ENCODE assay signal across 27 cellular contexts in genomic region chr21:35594905-35595304, GRCh38.
"Had no signal": no experiment of that assay in that cellular context is flagged by ENCODE, and none has a peak within 500 bp of the region (broad histone marks: within the 10 kb centered on the region; RNA-seq: fewer than 3 reads in every experiment).

No MANE protein-coding gene starts in this region.

- H3K36me3 ChIP-seq: neutrophil, pancreas, prostate gland, right lobe of liver, sigmoid colon, stomach, thoracic aorta, thyroid gland, tibial nerve, upper lobe of left lung, vagina had no signal

- H3K4me1 Mint-ChIP-seq: naive thymus-derived CD8-positive, alpha-beta T cell; nephron progenitor cell; stimulated activated effector memory CD8-positive, alpha-beta T cell treated with anti-CD3 and anti-CD28 coated beads, Interleukin-12 subunit alpha, Interleukin-12 subunit beta, amount 100 ng/mL, for 72 hours; stimulated activated naive B cell treated with anti-CD40 and anti-IgM and Interleukin-4, amounts not matched to agents 10 μg/mL and 1 μg/mL and 100 μg/mL, for 72 hours had no signal

- ATAC-seq: naive thymus-derived CD8-positive, alpha-beta T cell; natural killer cell treated with Interleukin-12 subunit alpha and Interleukin-12 subunit beta and Interleukin-15 and Interleukin-18, amount 100 ng/mL, for 72 hours; pancreas; right cardiac atrium; right lobe of liver; stimulated activated effector memory CD8-positive, alpha-beta T cell treated with anti-CD3 and anti-CD28 coated beads, Interleukin-12 subunit alpha, Interleukin-12 subunit beta, amount 100 ng/mL, for 72 hours; stimulated activated naive B cell treated with anti-CD40 and anti-IgM and Interleukin-4, amounts not matched to agents 10 μg/mL and 1 μg/mL and 100 μg/mL, for 72 hours had no signal

- H3K9me3 Mint-ChIP-seq: natural killer cell treated with Interleukin-12 subunit alpha and Interleukin-12 subunit beta and Interleukin-15 and Interleukin-18, amount 100 ng/mL, for 72 hours; stimulated activated effector memory CD8-positive, alpha-beta T cell treated with anti-CD3 and anti-CD28 coated beads, Interleukin-12 subunit alpha, Interleukin-12 subunit beta, amount 100 ng/mL, for 72 hours had no signal

- H3K4me3 ChIP-seq: pancreas, prostate gland, right lobe of liver, sigmoid colon, stomach, thoracic aorta, thyroid gland, tibial nerve, upper lobe of left lung, vagina had no signal

- H3K4me1 ChIP-seq: pancreas, prostate gland, right lobe of liver, thyroid gland, tibial nerve, upper lobe of left lung, vagina had no signal

- H3K36me3 Mint-ChIP-seq: naive thymus-derived CD8-positive, alpha-beta T cell; natural killer cell treated with Interleukin-12 subunit alpha and Interleukin-12 subunit beta and Interleukin-15 and Interleukin-18, amount 100 ng/mL, for 72 hours; stimulated activated effector memory CD8-positive, alpha-beta T cell treated with anti-CD3 and anti-CD28 coated beads, Interleukin-12 subunit alpha, Interleukin-12 subunit beta, amount 100 ng/mL, for 72 hours; stimulated activated naive B cell treated with anti-CD40 and anti-IgM and Interleukin-4, amounts not matched to agents 10 μg/mL and 1 μg/mL and 100 μg/mL, for 72 hours had no signal

- H3K27me3 ChIP-seq: pancreas, right lobe of liver, thyroid gland, tibial nerve, upper lobe of left lung, vagina had no signal

- FAIRE-seq: pancreas, small intestine, urothelium cell line had no signal

- H3K4me3 Mint-ChIP-seq: naive thymus-derived CD8-positive, alpha-beta T cell; natural killer cell treated with Interleukin-12 subunit alpha and Interleukin-12 subunit beta and Interleukin-15 and Interleukin-18, amount 100 ng/mL, for 72 hours; nephron progenitor cell; neural crest cell; stimulated activated effector memory CD8-positive, alpha-beta T cell treated with anti-CD3 and anti-CD28 coated beads, Interleukin-12 subunit alpha, Interleukin-12 subunit beta, amount 100 ng/mL, for 72 hours; stimulated activated naive B cell treated with anti-CD40 and anti-IgM and Interleukin-4, amounts not matched to agents 10 μg/mL and 1 μg/mL and 100 μg/mL, for 72 hours; stimulated activated naive CD8-positive, alpha-beta T cell treated with anti-CD3 and anti-CD28 coated beads, Interleukin-15, Interleukin-2, amounts not matched to agents 100 ng/mL and 50 ng/mL, for 24 hours had no signal

- H3K9me3 ChIP-seq: neutrophil, pancreas, prostate gland, right lobe of liver, sigmoid colon, thoracic aorta, thyroid gland, tibial nerve, upper lobe of left lung, vagina had no signal

- H3K27ac ChIP-seq: neutrophil, pancreas, prostate gland, right lobe of liver, sigmoid colon, stomach, thoracic aorta, thyroid gland, tibial nerve, upper lobe of left lung, vagina had no signal

- DNase-seq: naive thymus-derived CD8-positive, alpha-beta T cell; nephron progenitor cell; nucleus accumbens; pancreas; right cardiac atrium; right lobe of liver; sigmoid colon; small intestine; stimulated activated CD4-positive, alpha-beta T cell treated with anti-CD3 and anti-CD28 coated beads, Interleukin-15, amount 100 ng/mL, for 24 hours; stimulated activated CD4-positive, alpha-beta T cell treated with anti-CD3 and anti-CD28 coated beads, Interleukin-2, amount 100 ng/mL, for 24 hours; stimulated activated CD4-positive, alpha-beta T cell treated with anti-CD3 and anti-CD28 coated beads, Interleukin-2, amount 100 ng/mL, for 48 hours; stimulated activated CD4-positive, alpha-beta T cell treated with anti-CD3 and anti-CD28 coated beads, Interleukin-4, amount 100 ng/mL, for 24 hours; stimulated activated naive B cell treated with anti-CD40 and anti-IgM and Interleukin-4, amounts not matched to agents 10 μg/mL and 1 μg/mL and 100 μg/mL, for 72 hours; stimulated activated naive CD4-positive, alpha-beta T cell treated with Interleukin-2 at 50 U/mL for 16 hours; stomach; thyroid gland; upper lobe of left lung had no signal

- H3K27ac Mint-ChIP-seq: naive thymus-derived CD8-positive, alpha-beta T cell; natural killer cell treated with Interleukin-12 subunit alpha and Interleukin-12 subunit beta and Interleukin-15 and Interleukin-18, amount 100 ng/mL, for 72 hours; nephron progenitor cell; stimulated activated effector memory CD8-positive, alpha-beta T cell treated with anti-CD3 and anti-CD28 coated beads, Interleukin-12 subunit alpha, Interleukin-12 subunit beta, amount 100 ng/mL, for 72 hours; stimulated activated naive B cell treated with anti-CD40 and anti-IgM and Interleukin-4, amounts not matched to agents 10 μg/mL and 1 μg/mL and 100 μg/mL, for 72 hours; stimulated activated naive CD8-positive, alpha-beta T cell treated with anti-CD3 and anti-CD28 coated beads, Interleukin-15, Interleukin-2, amounts not matched to agents 100 ng/mL and 50 ng/mL, for 24 hours had no signal
